ENCODE assay signal across 9 cellular contexts in the genomic region with DNA sequence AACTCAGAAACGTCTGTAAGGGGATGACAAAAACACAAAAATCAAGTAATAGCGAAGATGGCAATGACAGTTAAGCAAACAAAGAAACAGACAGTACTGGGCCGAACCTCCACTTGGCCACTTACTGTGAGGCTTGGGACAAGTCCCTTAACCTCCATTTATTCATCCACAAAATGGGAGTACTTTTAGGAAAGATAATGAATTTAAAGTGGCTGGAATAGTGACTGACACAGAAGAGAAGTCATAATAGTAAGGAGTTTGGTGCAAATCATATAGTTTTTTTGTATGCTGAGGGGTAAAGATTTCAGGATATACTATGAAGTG. TPM values are rescaled to one million over a fixed set of nuclear protein-coding genes. Genes with fewer than 3 reads are reported as not detected.
DNase-seq lines count a peak whose midpoint lies in the region; ATAC-seq and TF ChIP-seq lines count a peak whose summit lies in the region.
"Had no signal": no experiment of that assay in that cellular context is flagged by ENCODE, and none has a peak within 500 bp of the region (broad histone marks: within the 10 kb centered on the region; RNA-seq: fewer than 3 reads in every experiment).

No MANE protein-coding gene starts in this region.

- peak overlapping the region; percentile 99 for H3K27ac Mint-ChIP-seq in activated T-cell treated with anti-CD3 and anti-CD28 coated beads, Interleukin-2, amount 50 U/mL, for 72 hours
- peak overlapping the region; percentile 97 for H3K27ac Mint-ChIP-seq in activated naive CD8-positive, alpha-beta T cell
- H3K27ac Mint-ChIP-seq in memory B cell = peak overlapping the region; percentile 81
- H3K27ac Mint-ChIP-seq: nephron had no signal

- peaks cover 0 to 22% (median 8%) of the 10 kb centered on the region in 4 donors for H3K4me1 ChIP-seq in tibial nerve

- H3K36me3 Mint-ChIP-seq in activated T-cell treated with anti-CD3 and anti-CD28 coated beads, Interleukin-2, amount 50 U/mL, for 72 hours (ENCODE audit: insufficient read depth in 2 of 2) = no peaks in the 10 kb centered on the region
- H3K36me3 Mint-ChIP-seq in activated naive CD8-positive, alpha-beta T cell = no peaks in the 10 kb centered on the region
- H3K36me3 Mint-ChIP-seq in memory B cell = no peaks in the 10 kb centered on the region

- H3K4me3 ChIP-seq in tibial nerve = no peak overlapping the region

- no peaks in the 10 kb centered on the region for H3K36me3 ChIP-seq in tibial nerve

- no peak for DNase-seq in activated T-cell treated with anti-CD3 and anti-CD28 coated beads, Interleukin-2, amount 50 U/mL, for 72 hours
- DNase-seq in activated T-cell treated with anti-CD3 and anti-CD28 coated beads for 4 hours (no peak), memory B cell (ENCODE audit: low spot score in 2 of 2) (no peak), tibial nerve (ENCODE audit: low spot score in 2 of 2) (no peak), NCI-H1694 treated with DMSO at 0.1 percent for 48 hours (lab: John Stamatoyannopoulos, UW) (no peak), nucleus accumbens (lab: John Stamatoyannopoulos, UW) (no peak), superior temporal gyrus (ENCODE audit: extremely low spot score) (no peak)

- no peaks in the 10 kb centered on the region for H3K9me3 Mint-ChIP-seq in activated T-cell treated with anti-CD3 and anti-CD28 coated beads, Interleukin-2, amount 50 U/mL, for 72 hours
- H3K9me3 Mint-ChIP-seq in activated naive CD8-positive, alpha-beta T cell (ENCODE audit: low read depth) = no peaks in the 10 kb centered on the region
- H3K9me3 Mint-ChIP-seq in memory B cell = no peaks in the 10 kb centered on the region
- H3K9me3 Mint-ChIP-seq: nephron had no signal

- 22 to 25% methylated on average over 3 of the region's 3 CpGs for WGBS in tibial nerve, 2 donors

- TF ChIP-seq EP300 in tibial nerve (IDR thresholded peaks at IDR 0.05) = no peak

- H3K4me1 Mint-ChIP-seq in activated T-cell treated with anti-CD3 and anti-CD28 coated beads, Interleukin-2, amount 50 U/mL, for 72 hours (ENCODE audit: low read depth) = peaks cover 36% of the 10 kb centered on the region
- H3K4me1 Mint-ChIP-seq in activated naive CD8-positive, alpha-beta T cell (ENCODE audit: low read depth) = peaks cover 42% of the 10 kb centered on the region
- peaks cover 33% of the 10 kb centered on the region for H3K4me1 Mint-ChIP-seq in memory B cell

- peak overlapping the region; percentile 69 to 71 for H3K4me3 Mint-ChIP-seq in activated T-cell treated with anti-CD3 and anti-CD28 coated beads, Interleukin-2, amount 50 U/mL, for 72 hours
- peak overlapping the region; percentile 86 for H3K4me3 Mint-ChIP-seq in activated naive CD8-positive, alpha-beta T cell
- H3K4me3 Mint-ChIP-seq in memory B cell = peak overlapping the region; percentile 59
- H3K4me3 Mint-ChIP-seq: nephron had no signal

- no peak for TF ChIP-seq CTCF in tibial nerve (IDR thresholded peaks at IDR 0.05)

- no peak for TF ChIP-seq POLR2A in tibial nerve (IDR thresholded peaks at IDR 0.05)

- no peak for ATAC-seq in activated T-cell treated with anti-CD3 and anti-CD28 coated beads, Interleukin-2, amount 50 U/mL, for 72 hours (replicated peaks in 1 of 2)
- no peak for ATAC-seq in memory B cell (ENCODE audit: low read depth)

- H3K9me3 ChIP-seq in tibial nerve = no peaks in the 10 kb centered on the region

- no peaks in the 10 kb centered on the region for H3K27me3 ChIP-seq in tibial nerve

- H3K27me3 Mint-ChIP-seq in activated T-cell treated with anti-CD3 and anti-CD28 coated beads, Interleukin-2, amount 50 U/mL, for 72 hours (ENCODE audit: low read depth) = no peaks in the 10 kb centered on the region
- no peaks in the 10 kb centered on the region for H3K27me3 Mint-ChIP-seq in activated naive CD8-positive, alpha-beta T cell
- no peaks in the 10 kb centered on the region for H3K27me3 Mint-ChIP-seq in memory B cell

- H3K27ac ChIP-seq in tibial nerve = peak overlapping the region; percentile 67 to 89 (median 78)

RNA-seq across cellular contexts. Expression of gene TLR6, which starts 1.4 kb away (rescaled TPM):
- total RNA-seq in activated T-cell treated with anti-CD3 and anti-CD28 coated beads, Interleukin-2, amount 50 U/mL, for 72 hours = 1 to 10 TPM; 3.6 to 3.8 TPM
- total RNA-seq in tibial nerve = 1 to 10 TPM; 4.2 to 8.6 (median 5.2) TPM

RNA-seq across cellular contexts. Expression of gene FAM114A1, which starts 9.5 kb away (rescaled TPM):
- total RNA-seq in activated T-cell treated with anti-CD3 and anti-CD28 coated beads, Interleukin-2, amount 50 U/mL, for 72 hours = under 1 TPM; 0.48 to 0.83 TPM
- total RNA-seq in tibial nerve = 100 to 1,000 TPM in 2 of 4 donors, 10 to 100 TPM in 2; 70.4 to 111 (median 98.2) TPM

RNA-seq across cellular contexts. Expression of gene TLR1, which starts 53.5 kb away (rescaled TPM):
- 1 to 10 TPM; 1.9 to 3.2 TPM for total RNA-seq in activated T-cell treated with anti-CD3 and anti-CD28 coated beads, Interleukin-2, amount 50 U/mL, for 72 hours
- total RNA-seq in tibial nerve = 10 to 100 TPM; 15.7 to 29.7 (median 22.8) TPM

Comparison
In these comparisons a context has a peak if more than half of its experiments do, and no peak if none do; other contexts are left out.
1. RNA of gene FAM114A1, which starts 9.5 kb away (total RNA-seq): 70.4 to 111 TPM in tibial nerve; 0.48 to 0.83 TPM in activated T-cell treated with anti-CD3 and anti-CD28 coated beads, Interleukin-2, amount 50 U/mL, for 72 hours; every median in the first group is over 10 times any median in the second.
2. Peak in every context shown above with its lines, with median percentiles within 50 percentile points of each other: H3K27ac Mint-ChIP-seq and H3K4me3 Mint-ChIP-seq.